In genomic region chr11:110450246-110450645, GRCh38 we compare ENCODE assay signal across 27 cellular contexts.
"Had no signal": no experiment of that assay in that cellular context is flagged by ENCODE, and none has a peak within 500 bp of the region (broad histone marks: within the 10 kb centered on the region; RNA-seq: fewer than 3 reads in every experiment).

No MANE protein-coding gene starts in this region.

- H3K27me3 ChIP-seq: stomach, suprapubic skin, testis, thyroid gland, tibial artery, tibial nerve, transverse colon, upper lobe of left lung, upper lobe of right lung, uterus, vagina had no signal

- H3K27ac ChIP-seq: stomach, suprapubic skin, testis, thoracic aorta, thyroid gland, tibial artery, tibial nerve, transverse colon, upper lobe of left lung, upper lobe of right lung, uterus, vagina had no signal

- H3K27ac Mint-ChIP-seq: stimulated activated effector memory CD8-positive, alpha-beta T cell treated with anti-CD3 and anti-CD28 coated beads, Interleukin-12 subunit alpha, Interleukin-12 subunit beta, amount 100 ng/mL, for 72 hours; stimulated activated memory B cell treated with anti-CD40 and anti-IgM and Interleukin-4, amounts not matched to agents 10 μg/mL and 1 μg/mL and 100 μg/mL, for 72 hours; stimulated activated naive B cell treated with anti-CD40 and anti-IgM and Interleukin-4, amounts not matched to agents 10 μg/mL and 1 μg/mL and 100 μg/mL, for 72 hours; stimulated activated naive CD8-positive, alpha-beta T cell treated with anti-CD3 and anti-CD28 coated beads, Interleukin-15, Interleukin-2, amounts not matched to agents 100 ng/mL and 50 ng/mL, for 24 hours; type B pancreatic cell had no signal

- H3K4me1 ChIP-seq: suprapubic skin, upper lobe of right lung, uterus, vagina had no signal

- H3K9me3 Mint-ChIP-seq: stimulated activated effector memory CD8-positive, alpha-beta T cell treated with anti-CD3 and anti-CD28 coated beads, Interleukin-12 subunit alpha, Interleukin-12 subunit beta, amount 100 ng/mL, for 72 hours; stimulated activated memory B cell treated with anti-CD40 and anti-IgM and Interleukin-4, amounts not matched to agents 10 μg/mL and 1 μg/mL and 100 μg/mL, for 72 hours; stimulated activated naive CD8-positive, alpha-beta T cell treated with anti-CD3 and anti-CD28 coated beads, Interleukin-15, Interleukin-2, amounts not matched to agents 100 ng/mL and 50 ng/mL, for 24 hours; type B pancreatic cell had no signal

- H3K9me3 ChIP-seq: stomach, suprapubic skin, testis, thoracic aorta, thyroid gland, tibial artery, tibial nerve, transverse colon, upper lobe of left lung, upper lobe of right lung, uterus, vagina had no signal

- H3K4me3 ChIP-seq: stomach, suprapubic skin, testis, thoracic aorta, thyroid gland, tibial artery, tibial nerve, transverse colon, upper lobe of left lung, upper lobe of right lung, uterus, vagina had no signal

- DNase-seq: stimulated activated CD4-positive, alpha-beta T cell treated with anti-CD3 and anti-CD28 coated beads, Interleukin-2, amount 100 ng/mL, for 48 hours; stimulated activated CD4-positive, alpha-beta T cell treated with anti-CD3 and anti-CD28 coated beads, Interleukin-4, amount 100 ng/mL, for 1 hour; stimulated activated CD4-positive, alpha-beta T cell treated with anti-CD3 and anti-CD28 coated beads, Interleukin-4, amount 100 ng/mL, for 24 hours; stimulated activated CD4-positive, alpha-beta T cell treated with anti-CD3 and anti-CD28 coated beads, Interleukin-4, amount 100 ng/mL, for 4 hours; stimulated activated CD8-positive, alpha-beta memory T cell treated with anti-CD3 and anti-CD28 coated beads, Interleukin-4, amount 100 ng/mL, for 48 hours; stimulated activated naive B cell treated with anti-CD40 and anti-IgM and Interleukin-4, amounts not matched to agents 10 μg/mL and 1 μg/mL and 100 μg/mL, for 72 hours; stimulated activated naive CD4-positive, alpha-beta T cell; stimulated activated naive CD4-positive, alpha-beta T cell treated with Interleukin-2 at 50 U/mL for 16 hours; stimulated activated naive CD8-positive, alpha-beta T cell treated with anti-CD3 and anti-CD28 coated beads, Interleukin-15, amount 100 ng/mL, for 72 hours; stimulated activated naive CD8-positive, alpha-beta T cell treated with anti-CD3 and anti-CD28 coated beads, Interleukin-15, Interleukin-2, amounts not matched to agents 100 U/mL and 50 U/mL, for 24 hours; stomach; substantia nigra; thyroid gland; tibial artery; transverse colon; upper lobe of left lung; upper lobe of right lung; uterus had no signal

- H3K4me3 Mint-ChIP-seq: stimulated activated effector memory CD8-positive, alpha-beta T cell treated with anti-CD3 and anti-CD28 coated beads, Interleukin-12 subunit alpha, Interleukin-12 subunit beta, amount 100 ng/mL, for 72 hours; stimulated activated memory B cell treated with anti-CD40 and anti-IgM and Interleukin-4, amounts not matched to agents 10 μg/mL and 1 μg/mL and 100 μg/mL, for 72 hours; stimulated activated naive B cell treated with anti-CD40 and anti-IgM and Interleukin-4, amounts not matched to agents 10 μg/mL and 1 μg/mL and 100 μg/mL, for 72 hours; stimulated activated naive CD8-positive, alpha-beta T cell treated with anti-CD3 and anti-CD28 coated beads, Interleukin-15, amount 100 ng/mL, for 72 hours; stimulated activated naive CD8-positive, alpha-beta T cell treated with anti-CD3 and anti-CD28 coated beads, Interleukin-15, Interleukin-2, amounts not matched to agents 100 ng/mL and 50 ng/mL, for 24 hours; type B pancreatic cell had no signal

- H3K36me3 ChIP-seq: suprapubic skin, thoracic aorta, thyroid gland, tibial artery, transverse colon, upper lobe of right lung, uterus, vagina had no signal

- H3K27me3 Mint-ChIP-seq: stimulated activated memory B cell treated with anti-CD40 and anti-IgM and Interleukin-4, amounts not matched to agents 10 μg/mL and 1 μg/mL and 100 μg/mL, for 72 hours; stimulated activated naive B cell treated with anti-CD40 and anti-IgM and Interleukin-4, amounts not matched to agents 10 μg/mL and 1 μg/mL and 100 μg/mL, for 72 hours; stimulated activated naive CD8-positive, alpha-beta T cell treated with anti-CD3 and anti-CD28 coated beads, Interleukin-15, amount 100 ng/mL, for 72 hours; stimulated activated naive CD8-positive, alpha-beta T cell treated with anti-CD3 and anti-CD28 coated beads, Interleukin-15, Interleukin-2, amounts not matched to agents 100 ng/mL and 50 ng/mL, for 24 hours; type B pancreatic cell had no signal
